Comparison of ENCODE assay signal across 24 cellular contexts in the genomic region with DNA sequence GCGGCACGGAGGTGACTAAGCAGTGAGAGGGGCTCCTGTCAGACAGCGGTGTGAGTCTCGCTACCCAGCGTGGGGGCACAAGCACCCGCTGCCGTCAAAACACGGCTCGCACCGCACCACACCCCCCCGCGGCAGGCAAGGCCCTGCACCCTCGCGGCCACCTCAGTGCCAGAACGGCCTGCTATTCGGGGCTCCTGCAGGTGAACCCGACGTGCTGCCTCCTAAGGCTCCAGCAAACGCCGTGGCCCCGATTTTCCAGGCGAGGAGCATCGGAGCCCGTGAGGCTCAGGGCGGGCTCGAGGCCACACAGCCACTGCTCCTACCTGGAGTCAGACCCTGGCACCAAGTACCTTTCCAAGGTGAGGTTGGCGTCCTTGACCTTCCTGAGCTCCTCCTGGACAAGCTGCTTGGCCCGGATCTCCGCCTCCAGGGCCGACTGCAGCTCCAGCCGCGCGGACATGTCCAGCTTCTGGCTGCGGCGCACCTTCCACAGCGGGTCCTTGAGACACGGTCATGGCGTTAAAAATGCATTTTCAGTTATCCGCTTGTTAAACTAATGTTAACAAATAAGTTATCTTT. TPM values are rescaled to one million over a fixed set of nuclear protein-coding genes. Genes with fewer than 3 reads are reported as not detected.
"Had no signal": no experiment of that assay in that cellular context is flagged by ENCODE, and none has a peak within 500 bp of the region (broad histone marks: within the 10 kb centered on the region; RNA-seq: fewer than 3 reads in every experiment).

No MANE protein-coding gene starts in this region.

- H3K27ac ChIP-seq: HL-60, SJSA1, SK-N-MC had no signal

- H3K9me3 ChIP-seq: MG63, SJSA1 had no signal

- H3K4me1 ChIP-seq: SJSA1 had no signal

- FAIRE-seq: HTR-8/SVneo, RCC 7860 had no signal

- H3K4me3 ChIP-seq: MG63, SJSA1, SK-N-MC had no signal

- DNase-seq: IMR-90, Karpas-422, KG1, MG63, NCI-H1092, NCI-H1105 treated with DMSO at 0.1 percent for 48 hours, NCI-H1417 treated with DMSO at 0.1 percent for 48 hours, NCI-H146, NCI-H1694 treated with DMSO at 0.1 percent for 48 hours, NCI-H1930, NCI-H2081, NCI-H2107, NCI-H2227 treated with DMSO at 0.1 percent for 48 hours, NCI-H524, NCI-H526 treated with DMSO at 0.1 percent for 48 hours, NCI-H748 treated with DMSO at 0.1 percent for 48 hours, Right ventricle myocardium superior, RPMI8226, SIG-M5 had no signal

- H3K27me3 ChIP-seq: MG63, SJSA1 had no signal

RNA-seq across cellular contexts. Expression of a gene that starts 41.8 kb away (rescaled TPM):
- total RNA-seq: Right ventricle myocardium superior, SJSA1 had no signal
